10 cellular contexts compared by ENCODE assay signal in genomic region chr12:122517877-122518276, GRCh38. TPM values are rescaled to one million over a fixed set of nuclear protein-coding genes. Genes with fewer than 3 reads are reported as not detected.
A peak's percentile ranks its signal among the peaks of the same experiment; 100 is the strongest.
DNase-seq lines count a peak whose midpoint lies in the region; ATAC-seq and TF ChIP-seq lines count a peak whose summit lies in the region.
"Had no signal": no experiment of that assay in that cellular context is flagged by ENCODE, and none has a peak within 500 bp of the region (broad histone marks: within the 10 kb centered on the region; RNA-seq: fewer than 3 reads in every experiment).

No MANE protein-coding gene starts in this region.

- H3K36me3 Mint-ChIP-seq in HFFc6 (ENCODE audit: low read depth), result peaks cover 75% of the 10 kb centered on the region
- peaks cover 95% of the 10 kb centered on the region for H3K36me3 Mint-ChIP-seq in CD4-positive, alpha-beta T cell (ENCODE audit: low read depth)

- H3K4me3 Mint-ChIP-seq in HFFc6, result peak overlapping the region; percentile 70
- no peak overlapping the region for H3K4me3 Mint-ChIP-seq in CD4-positive, alpha-beta T cell

- H3K4me1 ChIP-seq in adrenal gland (replicated peaks in 1 of 2), result peaks cover 12 to 30% of the 10 kb centered on the region in 2 donors
- no peaks in the 10 kb centered on the region for H3K4me1 ChIP-seq in BE2C

- DNase-seq in AG09309 (ENCODE audit: low read depth) (peak; percentile 92), HFFc6 (peak; percentile 94), adrenal gland (peak; percentile 58 to 90 (median 85)), kidney glomerular epithelial cell (lab: John Stamatoyannopoulos, UW) (peak; percentile 81), BE2C (no peak), iPS-NIHi7 (ENCODE audit: extremely low spot score) (no peak)
- DNase-seq in CD4-positive, alpha-beta T cell, result no peak
- DNase-seq: NCI-H2081 treated with DMSO at 0.1 percent for 48 hours; stimulated activated CD4-positive, alpha-beta T cell treated with anti-CD3 and anti-CD28 coated beads, Interleukin-4, amount 100 ng/mL, for 24 hours had no signal

- H3K4me3 ChIP-seq in AG09309 (ENCODE audit: control insufficient read depth, low read depth, low read length), result no peak overlapping the region
- no peak overlapping the region for H3K4me3 ChIP-seq in adrenal gland
- no peak overlapping the region for H3K4me3 ChIP-seq in BE2C (ENCODE audit: low read depth, low read length)

- CTCF ChIA-PET in CD4-positive, alpha-beta T cell (lab: Charles Lee), result interaction anchor here (0.6 to 1.2 kb wide), 2 partner anchors 17 to 102 kb away, joined by 4 read pairs; partner anchors contain the start of gene ZCCHC8

- WGBS in adrenal gland, 4 donors, result 26 to 46% (median 43%) methylated on average over 5 of the region's 5 CpGs

- H3K9me3 ChIP-seq in adrenal gland (replicated peaks in 1 of 3), result no peaks in the 10 kb centered on the region
- no peaks in the 10 kb centered on the region for H3K9me3 ChIP-seq in BE2C
- H3K9me3 ChIP-seq in CD4-positive, alpha-beta T cell (ENCODE audit: control insufficient read depth, low read length), result no peaks in the 10 kb centered on the region

- peak overlapping the region in 3 of 5 donors; percentile 46 to 69 (median 60) for H3K27ac ChIP-seq in adrenal gland
- H3K27ac ChIP-seq in CD4-positive, alpha-beta T cell (ENCODE audit: low read depth, low read length), result no peak overlapping the region

- intact Hi-C loops in adrenal gland (cut with DNase I), result no loop called here
- intact Hi-C loops in CD4-positive, alpha-beta T cell (cut with DNase I, micrococcal nuclease), result no loop called here

- H3K27me3 ChIP-seq in adrenal gland (no peaks in the 10 kb centered on the region), BE2C (no peaks in the 10 kb centered on the region)
- no peaks in the 10 kb centered on the region for H3K27me3 ChIP-seq in CD4-positive, alpha-beta T cell (ENCODE audit: control insufficient read depth, insufficient read depth, low read length)

- H3K27me3 Mint-ChIP-seq in HFFc6 (ENCODE audit: insufficient read depth), result peaks cover 4% of the 10 kb centered on the region
- no peaks in the 10 kb centered on the region for H3K27me3 Mint-ChIP-seq in CD4-positive, alpha-beta T cell

- H3K36me3 ChIP-seq in adrenal gland (replicated peaks in 1 of 2), result peaks cover 0 to 93% of the 10 kb centered on the region in 2 donors
- peaks cover 98% of the 10 kb centered on the region for H3K36me3 ChIP-seq in BE2C

- TF ChIP-seq POLR2A in adrenal gland (IDR thresholded peaks at IDR 0.05), result peak in 1 of 2 donors; percentile 55

- no peak for ATAC-seq in HG02840 (IDR thresholded peaks at IDR 0.05; ENCODE audit: low FRiP score, unreplicated experiment)
- ATAC-seq in CD4-positive, alpha-beta T cell (ENCODE audit: poor library complexity), result no peak

- H3K4me1 Mint-ChIP-seq in HFFc6 (ENCODE audit: low read depth), result peaks cover 75% of the 10 kb centered on the region
- H3K4me1 Mint-ChIP-seq in CD4-positive, alpha-beta T cell (ENCODE audit: low read depth), result peaks cover 38% of the 10 kb centered on the region

- no peak for TF ChIP-seq CTCF in AG09309 (IDR thresholded peaks at IDR 0.05; ENCODE audit: control insufficient read depth, insufficient read depth, low read depth, low read length, missing control alignments)
- no peak for TF ChIP-seq CTCF in HFFc6 (IDR thresholded peaks at IDR 0.05)
- TF ChIP-seq CTCF in adrenal gland (IDR thresholded peaks at IDR 0.05), result no peak
- no peak for TF ChIP-seq CTCF in BE2C (IDR thresholded peaks at IDR 0.05; ENCODE audit: low read depth, low read length)
- no peak for TF ChIP-seq CTCF in CD4-positive, alpha-beta T cell (IDR thresholded peaks at IDR 0.05)

- POLR2A ChIA-PET in CD4-positive, alpha-beta T cell (lab: Charles Lee), result interaction anchor here (0.9 to 3.5 kb wide), 4 partner anchors 9 to 17 kb away, joined by 3 to 16 read pairs (median 4); partner anchors contain the start of genes KNTC1, RSRC2 and ZCCHC8

- H3K9me3 Mint-ChIP-seq in HFFc6, result peaks cover 5% of the 10 kb centered on the region; the same call in 1 of the 2 replicates
- no peaks in the 10 kb centered on the region for H3K9me3 Mint-ChIP-seq in CD4-positive, alpha-beta T cell

- peak overlapping the region; percentile 86 for H3K27ac Mint-ChIP-seq in HFFc6
- H3K27ac Mint-ChIP-seq in CD4-positive, alpha-beta T cell, result no peak overlapping the region

RNA-seq across cellular contexts. Expression of gene RSRC2, which starts 8.9 kb away (rescaled TPM):
- 10 to 100 TPM; 38.7 to 52.7 (median 44.2) TPM for total RNA-seq in HFFc6 (2021; fragmentation: NEBNext Ultra II Directional; extraction: Animal tissue kit (Norgen Biotek cat#: 25700))
- total RNA-seq in adrenal gland, result 10 to 100 TPM; 25.6 to 77.6 (median 58.0) TPM
- 100 to 1,000 TPM in 1 of 3 donors, 10 to 100 TPM in 2; 65.0 to 142 (median 66.0) TPM for polyA plus RNA-seq in adrenal gland
- 173 TPM for polyA plus RNA-seq in BE2C (2012; ENCODE audit: insufficient read depth, insufficient read length, low read depth)
- 100 to 1,000 TPM; 339 to 341 TPM for total RNA-seq in CD4-positive, alpha-beta T cell

RNA-seq across cellular contexts. Expression of gene KNTC1, which starts 9.2 kb away (rescaled TPM):
- total RNA-seq in HFFc6 (2021; fragmentation: NEBNext Ultra II Directional; extraction: Animal tissue kit (Norgen Biotek cat#: 25700)), result 10 to 100 TPM; 11.7 to 25.0 (median 19.6) TPM
- total RNA-seq in adrenal gland, result 10 to 100 TPM in 5 of 8 donors, 1 to 10 TPM in 3; 5.7 to 24.9 (median 11.0) TPM
- 10 to 100 TPM in 2 of 3 donors, 1 to 10 TPM in 1; 8.0 to 28.0 (median 21.0) TPM for polyA plus RNA-seq in adrenal gland
- polyA plus RNA-seq in BE2C (2012; ENCODE audit: insufficient read depth, insufficient read length, low read depth), result 6.6 TPM
- 10 to 100 TPM; 23.3 to 23.8 TPM for total RNA-seq in CD4-positive, alpha-beta T cell

RNA-seq across cellular contexts. Expression of gene ZCCHC8, which starts 17.1 kb away (rescaled TPM):
- total RNA-seq in HFFc6 (2021; fragmentation: NEBNext Ultra II Directional; extraction: Animal tissue kit (Norgen Biotek cat#: 25700)), result 10 to 100 TPM in 5 of 6 experiments, 1 to 10 TPM in 1; 9.7 to 13.1 (median 11.4) TPM
- 10 to 100 TPM; 10.7 to 30.5 (median 17.5) TPM for total RNA-seq in adrenal gland
- 10 to 100 TPM; 17.5 to 55.3 (median 39.8) TPM for polyA plus RNA-seq in adrenal gland
- polyA plus RNA-seq in BE2C (2012; ENCODE audit: insufficient read depth, insufficient read length, low read depth), result 16.4 TPM
- 10 to 100 TPM; 49.4 to 54.8 TPM for total RNA-seq in CD4-positive, alpha-beta T cell

Comparison
In these comparisons a context has a peak if more than half of its experiments do, and no peak if none do; other contexts are left out.
1. DNase-seq: peak in AG09309 (single experiment), HFFc6 (single experiment), adrenal gland (7 of 7) and kidney glomerular epithelial cell (single experiment); none in BE2C (single experiment), CD4-positive, alpha-beta T cell (0 of 10) and iPS-NIHi7 (single experiment).
2. RNA of gene RSRC2, which starts 8.9 kb away (total RNA-seq): 339 to 341 TPM in CD4-positive, alpha-beta T cell; 25.6 to 77.6 TPM in adrenal gland and 38.7 to 52.7 TPM in HFFc6; every median in the first group is over 4 times any median in the second.